Comparison of ENCODE assay signal across 23 cellular contexts in genomic region chr6:87222676-87223075, GRCh38.
"Had no signal": no experiment of that assay in that cellular context is flagged by ENCODE, and none has a peak within 500 bp of the region (broad histone marks: within the 10 kb centered on the region; RNA-seq: fewer than 3 reads in every experiment).

No MANE protein-coding gene starts in this region.

- DNase-seq: Kasumi-1, MM.1S, NCI-H1092 treated with DMSO at 0.1 percent for 48 hours, NCI-H1436, NCI-H187, NCI-H2029, NCI-H2081 treated with DMSO at 0.1 percent for 48 hours, NCI-H2171, NCI-H226, NCI-H446, NCI-H510A, NCI-H524 treated with DMSO at 0.1 percent for 48 hours, NCI-H69, NCI-H774, Right ventricle myocardium superior, RPMI8226, SIG-M5 had no signal

- H3K4me1 ChIP-seq: SJSA1 had no signal

- H3K27ac ChIP-seq: HL-60, KMS-11, SJSA1, SK-N-MC had no signal

- H3K9me3 ChIP-seq: SJSA1 had no signal

- H3K9ac ChIP-seq: KMS-11 had no signal

- H3K4me2 ChIP-seq: KMS-11 had no signal

- FAIRE-seq: HTR-8/SVneo, RCC 7860 had no signal

- H3K27me3 ChIP-seq: SJSA1 had no signal

- H3K4me3 ChIP-seq: SJSA1, SK-N-MC had no signal
